ENCODE assay signal across 1 cellular context in genomic region chr10:32958085-32958991, GRCh38.
TF ChIP-seq lines count a peak whose summit lies in the region.

Gene ITGB1 (minus strand): TSS chr10:32958230. CDS start chr10:32935558, 22,672 bp downstream.

TF ChIP-seq in HepG2, 621 proteins besides CTCF, POLR2A, EP300 and RAD21 (continued from another document and continues in another):
- no peak for TF ChIP-seq ZNF234 (CRISPR knock-in tag; conservative IDR thresholded peaks at IDR 0.05)
- no peak for TF ChIP-seq ZNF577 (CRISPR knock-in tag; IDR thresholded peaks at IDR 0.05; ENCODE audit: borderline replicate concordance, low read depth)
- no peak for TF ChIP-seq ATM (IDR thresholded peaks at IDR 0.05; ENCODE audit: borderline replicate concordance)
- peak; percentile 93 for TF ChIP-seq SAP130 (CRISPR knock-in tag; IDR thresholded peaks at IDR 0.05; ENCODE audit: low read depth)
- TF ChIP-seq ZNF276 (CRISPR knock-in tag; IDR thresholded peaks at IDR 0.05; ENCODE audit: low read depth) = 0 out of 2 replicates have a peak, but pooled peaks have one; percentile 56
- TF ChIP-seq ZNF510 (CRISPR knock-in tag; IDR thresholded peaks at IDR 0.05; ENCODE audit: low read depth) = no peak
- no peak for TF ChIP-seq ZNF207 (IDR thresholded peaks at IDR 0.05; ENCODE audit: borderline replicate concordance)
- TF ChIP-seq ZNF672 (CRISPR knock-in tag; IDR thresholded peaks at IDR 0.05) = no peak
- TF ChIP-seq PAF1 (CRISPR knock-in tag; IDR thresholded peaks at IDR 0.05) = no peak
- TF ChIP-seq ZKSCAN1 (IDR thresholded peaks at IDR 0.05; ENCODE audit: low read length) = no peak
- TF ChIP-seq MTERF4 (CRISPR knock-in tag; IDR thresholded peaks at IDR 0.05) = no peak
- TF ChIP-seq MNT (IDR thresholded peaks at IDR 0.05) = no peak
- TF ChIP-seq BORCS8-MEF2B (CRISPR knock-in tag; IDR thresholded peaks at IDR 0.05) = peak; percentile 59; the same call in 1 of the 2 replicates
- TF ChIP-seq DDIT3 (CRISPR knock-in tag; IDR thresholded peaks at IDR 0.05) = 0 out of 2 replicates have a peak, but pooled peaks have one; percentile 44
- no peak for TF ChIP-seq TCF7L2 (IDR thresholded peaks at IDR 0.05; ENCODE audit: low read depth, low read length)
- peak; percentile 93 for TF ChIP-seq ATF3 (CRISPR knock-in tag; IDR thresholded peaks at IDR 0.05)
- peak; percentile 67; the same call in 1 of the 2 replicates for TF ChIP-seq HOMEZ (CRISPR knock-in tag; IDR thresholded peaks at IDR 0.05; ENCODE audit: low read depth)
- no peak for TF ChIP-seq SRSF4 (IDR thresholded peaks at IDR 0.05; ENCODE audit: low read depth, low read length, poor library complexity, severe bottlenecking)
- peak; percentile 76; the same call in 1 of the 2 replicates for TF ChIP-seq HOXA5 (CRISPR knock-in tag; IDR thresholded peaks at IDR 0.05)
- no peak for TF ChIP-seq LRRFIP1 (CRISPR knock-in tag; conservative IDR thresholded peaks at IDR 0.05)
- peak; percentile 66 for TF ChIP-seq THRA (CRISPR knock-in tag; IDR thresholded peaks at IDR 0.05; ENCODE audit: borderline replicate concordance)
- peak; percentile 95 for TF ChIP-seq ZFP90 (CRISPR knock-in tag; IDR thresholded peaks at IDR 0.05; ENCODE audit: borderline replicate concordance)
- TF ChIP-seq NFE2L1 (CRISPR knock-in tag; IDR thresholded peaks at IDR 0.05; ENCODE audit: borderline replicate concordance) = no peak
- TF ChIP-seq SAFB2 (CRISPR knock-in tag; IDR thresholded peaks at IDR 0.05; ENCODE audit: borderline replicate concordance, low read depth) = no peak; the same call in 1 of the 2 replicates
- TF ChIP-seq ZBTB49 (CRISPR knock-in tag; IDR thresholded peaks at IDR 0.05; ENCODE audit: borderline replicate concordance) = no peak
- peak; percentile 92 for TF ChIP-seq RBFOX2 (IDR thresholded peaks at IDR 0.05; ENCODE audit: low read depth, low read length)
- peak; percentile 58; the same call in 1 of the 2 replicates for TF ChIP-seq FOXK1 (CRISPR knock-in tag; IDR thresholded peaks at IDR 0.05; ENCODE audit: borderline replicate concordance, low read depth)
- TF ChIP-seq XRCC5 (optimal IDR thresholded peaks at IDR 0.05; ENCODE audit: low read length) = peak; percentile 82
- TF ChIP-seq IRX3 (CRISPR knock-in tag; IDR thresholded peaks at IDR 0.05; ENCODE audit: borderline replicate concordance, low read depth) = no peak
- no peak for TF ChIP-seq DMTF1 (CRISPR knock-in tag; IDR thresholded peaks at IDR 0.05)
- TF ChIP-seq MBD4 (IDR thresholded peaks at IDR 0.05; ENCODE audit: borderline replicate concordance, low read length) = no peak
- TF ChIP-seq PRPF4 (IDR thresholded peaks at IDR 0.05; ENCODE audit: low read depth, low read length, poor library complexity, severe bottlenecking) = no peak
- peak; percentile 46 for TF ChIP-seq HNRNPH1 (optimal IDR thresholded peaks at IDR 0.05; ENCODE audit: low read depth, low read length)
- peak; percentile 83 for TF ChIP-seq SOX5 (CRISPR knock-in tag; IDR thresholded peaks at IDR 0.05; ENCODE audit: borderline replicate concordance)
- no peak for TF ChIP-seq ZNF367 (CRISPR knock-in tag; IDR thresholded peaks at IDR 0.05; ENCODE audit: borderline replicate concordance)
- 0 out of 2 replicates have a peak, but pooled peaks have one; percentile 12 for TF ChIP-seq SIX1 (CRISPR knock-in tag; IDR thresholded peaks at IDR 0.05; ENCODE audit: borderline replicate concordance)
- TF ChIP-seq ZNF317 (CRISPR knock-in tag; IDR thresholded peaks at IDR 0.05) = 0 out of 2 replicates have a peak, but pooled peaks have one; percentile 54
- TF ChIP-seq ELF3 (CRISPR knock-in tag; IDR thresholded peaks at IDR 0.05) = peak; percentile 91
- peak; percentile 80 for TF ChIP-seq KDM3A (CRISPR knock-in tag; IDR thresholded peaks at IDR 0.05; ENCODE audit: low read depth)
- TF ChIP-seq MIXL1 (CRISPR knock-in tag; IDR thresholded peaks at IDR 0.05) = 0 out of 2 replicates have a peak, but pooled peaks have one; percentile 38
- no peak for TF ChIP-seq CENPBD1 (CRISPR knock-in tag; IDR thresholded peaks at IDR 0.05; ENCODE audit: borderline replicate concordance, low read depth)
